Comparison of ENCODE assay signal across 36 cellular contexts in the genomic region with DNA sequence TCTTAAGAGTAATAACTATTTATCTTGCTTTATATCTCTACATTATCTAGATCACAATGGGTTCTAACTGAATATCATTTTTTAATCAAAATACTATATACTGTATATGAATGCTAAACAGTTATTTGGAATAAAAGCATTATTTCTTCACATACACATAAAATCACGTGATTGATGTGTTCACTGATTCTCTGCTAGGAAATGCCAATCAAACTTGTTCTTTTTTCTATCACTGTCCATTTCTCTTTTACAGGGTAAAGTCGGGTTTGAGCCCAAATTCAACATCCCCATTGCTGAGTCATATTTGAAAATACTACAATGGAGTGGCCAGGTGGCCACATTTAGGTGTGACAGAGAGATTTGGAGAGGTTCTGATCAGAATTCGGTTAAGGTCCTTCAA.
"Had no signal": no experiment of that assay in that cellular context is flagged by ENCODE, and none has a peak within 500 bp of the region (broad histone marks: within the 10 kb centered on the region; RNA-seq: fewer than 3 reads in every experiment).

No MANE protein-coding gene starts in this region.

- H3K36me3 ChIP-seq: adrenal gland, cardiac muscle cell had no signal

- ATAC-seq: activated CD8-positive, alpha-beta T cell treated with anti-CD3 and anti-CD28 coated beads for 36 hours; activated naive CD4-positive, alpha-beta T cell treated with anti-CD3 and anti-CD28 coated beads, Interleukin-2, amount 50 U/mL, for 72 hours; activated T-cell treated with anti-CD3 and anti-CD28 coated beads, Interleukin-2, amount 50 U/mL, for 4 hours; activated T-cell treated with anti-CD3 and anti-CD28 coated beads, Interleukin-2, amount 50 U/mL, for 72 hours; activated T-helper 17 cell treated with anti-CD3 and anti-CD28 coated beads, Interleukin-2, amount 50 U/mL, for 72 hours had no signal

- H3K27ac Mint-ChIP-seq: activated B cell treated with CpG ODN at 0.5 μM for 24 hours; activated CD4-positive, alpha-beta memory T cell treated with anti-CD3 and anti-CD28 coated beads for 36 hours; activated CD4-positive, alpha-beta T cell treated with anti-CD3 and anti-CD28 coated beads, Interleukin-2, amount 10 ng/mL, durations not matched to agents 24 days and 14 days; activated CD8-positive, alpha-beta T cell treated with anti-CD3 and anti-CD28 coated beads for 36 hours; activated naive CD4-positive, alpha-beta T cell treated with anti-CD3 and anti-CD28 coated beads for 36 hours; activated naive CD4-positive, alpha-beta T cell treated with anti-CD3 and anti-CD28 coated beads, Interleukin-2, amount 50 U/mL, for 72 hours; activated naive CD8-positive, alpha-beta T cell treated with anti-CD3 and anti-CD28 coated beads for 36 hours; activated T-cell treated with anti-CD3 and anti-CD28 coated beads, Interleukin-2, amount 50 U/mL, for 72 hours; activated T-helper 1 cell treated with anti-CD3 and anti-CD28 coated beads, Interleukin-12 subunit alpha, Interleukin-12 subunit beta, Interleukin-2, Interleukin-4 antibody, amounts not matched to agents 30 ng/mL and 10 ng/mL and 1 ng/mL, durations not matched to agents 14 hours and 24 hours and 36 hours; activated T-helper 17 cell treated with anti-CD3 and anti-CD28 coated beads, Interleukin-2, amount 50 U/mL, for 72 hours; brain; T-helper 1 cell treated with Interleukin-12 subunit alpha and Interleukin-12 subunit beta and Interleukin-4 antibody, amounts not matched to agents 30 μg/mL and 1 μg/mL, for 36 hours; T-helper 2 cell treated with Interferon-gamma antibody and Interleukin-4, amounts not matched to agents 5 μg/mL and 100 μg/mL, for 36 hours had no signal

- H3K4me3 ChIP-seq: adrenal gland, cardiac muscle cell had no signal

- H3K4me1 ChIP-seq: adrenal gland had no signal

- FAIRE-seq: bronchial epithelial cell, TTC549 had no signal

- H3K4me3 Mint-ChIP-seq: activated B cell treated with CpG ODN at 0.5 μM for 24 hours; activated CD4-positive, alpha-beta memory T cell treated with anti-CD3 and anti-CD28 coated beads for 36 hours; activated CD4-positive, alpha-beta T cell treated with anti-CD3 and anti-CD28 coated beads, Interleukin-2, amount 10 ng/mL, durations not matched to agents 24 days and 14 days; activated CD8-positive, alpha-beta T cell treated with anti-CD3 and anti-CD28 coated beads for 36 hours; activated naive CD4-positive, alpha-beta T cell treated with anti-CD3 and anti-CD28 coated beads for 36 hours; activated naive CD8-positive, alpha-beta T cell treated with anti-CD3 and anti-CD28 coated beads for 36 hours; activated T-cell treated with anti-CD3 and anti-CD28 coated beads, Interleukin-2, amount 50 U/mL, for 4 hours; activated T-cell treated with anti-CD3 and anti-CD28 coated beads, Interleukin-2, amount 50 U/mL, for 72 hours; activated T-helper 1 cell treated with anti-CD3 and anti-CD28 coated beads, Interleukin-12 subunit alpha, Interleukin-12 subunit beta, Interleukin-2, Interleukin-4 antibody, amounts not matched to agents 30 ng/mL and 10 ng/mL and 1 ng/mL, durations not matched to agents 14 hours and 24 hours and 36 hours; activated T-helper 17 cell treated with anti-CD3 and anti-CD28 coated beads, Interleukin-2, amount 50 U/mL, for 72 hours; brain; central memory CD8-positive, alpha-beta T cell; T-helper 1 cell treated with Interleukin-12 subunit alpha and Interleukin-12 subunit beta and Interleukin-4 antibody, amounts not matched to agents 30 μg/mL and 1 μg/mL, for 36 hours; T-helper 2 cell treated with Interferon-gamma antibody and Interleukin-4, amounts not matched to agents 5 μg/mL and 100 μg/mL, for 36 hours had no signal

- H3K36me3 Mint-ChIP-seq: activated CD4-positive, alpha-beta memory T cell treated with anti-CD3 and anti-CD28 coated beads for 36 hours; activated naive CD8-positive, alpha-beta T cell treated with anti-CD3 and anti-CD28 coated beads for 36 hours; brain had no signal

- H3K4me1 Mint-ChIP-seq: activated B cell treated with CpG ODN at 0.5 μM for 24 hours; activated CD4-positive, alpha-beta T cell treated with anti-CD3 and anti-CD28 coated beads, Interleukin-2, amount 10 ng/mL, durations not matched to agents 24 days and 14 days; activated naive CD8-positive, alpha-beta T cell treated with anti-CD3 and anti-CD28 coated beads for 36 hours; activated T-helper 17 cell treated with anti-CD3 and anti-CD28 coated beads, Interleukin-2, amount 50 U/mL, for 72 hours; brain; central memory CD8-positive, alpha-beta T cell had no signal

- H3K27ac ChIP-seq: adrenal gland, cardiac muscle cell, VCaP had no signal

- DNase-seq: activated B cell treated with CpG ODN at 0.5 μM for 24 hours; activated CD4-positive, alpha-beta memory T cell treated with anti-CD3 and anti-CD28 coated beads for 36 hours; activated CD4-positive, alpha-beta T cell treated with anti-CD3 and anti-CD28 coated beads for 4 hours; activated CD4-positive, alpha-beta T cell treated with anti-CD3 and anti-CD28 coated beads, Interleukin-2, amount 10 ng/mL, durations not matched to agents 24 days and 14 days; activated CD4-positive, alpha-beta T cell treated with anti-CD3 and anti-CD28 coated beads, Interleukin-2, amount 50 U/mL, for 1 hour; activated CD4-positive, alpha-beta T cell treated with anti-CD3 and anti-CD28 coated beads, Interleukin-2, amount 50 U/mL, for 4 hours; activated CD4-positive, CD25-positive, alpha-beta regulatory T cell treated with anti-CD3 and anti-CD28 coated beads, Interleukin-2, amount 50 U/mL, for 72 hours; activated CD8-positive, alpha-beta memory T cell treated with anti-CD3 and anti-CD28 coated beads, Interleukin-2, amount 50 U/mL, for 4 hours; activated CD8-positive, alpha-beta T cell treated with anti-CD3 and anti-CD28 coated beads for 36 hours; activated effector memory CD4-positive, alpha-beta T cell treated with anti-CD3 and anti-CD28 coated beads, Interleukin-2, amount 50 U/mL, for 16 hours; activated gamma-delta T cell treated with Interleukin-2 at 50 U/mL for 16 hours; activated naive CD4-positive, alpha-beta T cell; activated naive CD4-positive, alpha-beta T cell treated with anti-CD3 and anti-CD28 coated beads for 36 hours; activated naive CD4-positive, alpha-beta T cell treated with anti-CD3 and anti-CD28 coated beads, Interleukin-2, amount 50 U/mL, for 16 hours; activated naive CD8-positive, alpha-beta T cell treated with anti-CD3 and anti-CD28 coated beads for 36 hours; activated T-cell treated with anti-CD3 and anti-CD28 coated beads for 4 hours; activated T-cell treated with anti-CD3 and anti-CD28 coated beads, Interleukin-2, amount 50 U/mL, for 1 hour; activated T-cell treated with anti-CD3 and anti-CD28 coated beads, Interleukin-2, amount 50 U/mL, for 4 hours; activated T-cell treated with anti-CD3 and anti-CD28 coated beads, Interleukin-2, amount 50 U/mL, for 72 hours; adrenal gland; aorta; cerebellar nuclear complex; T-helper 1 cell; T-helper 2 cell; T-helper 9 cell had no signal

- H3K9me3 ChIP-seq: adrenal gland had no signal

- H3K27me3 Mint-ChIP-seq: activated B cell treated with CpG ODN at 0.5 μM for 24 hours; activated CD4-positive, alpha-beta memory T cell treated with anti-CD3 and anti-CD28 coated beads for 36 hours; activated CD4-positive, alpha-beta T cell treated with anti-CD3 and anti-CD28 coated beads, Interleukin-2, amount 10 ng/mL, durations not matched to agents 24 days and 14 days; activated CD8-positive, alpha-beta T cell treated with anti-CD3 and anti-CD28 coated beads for 36 hours; activated naive CD8-positive, alpha-beta T cell treated with anti-CD3 and anti-CD28 coated beads for 36 hours; activated T-helper 17 cell treated with anti-CD3 and anti-CD28 coated beads, Interleukin-2, amount 50 U/mL, for 72 hours; central memory CD8-positive, alpha-beta T cell had no signal

- H3K9me3 Mint-ChIP-seq: activated CD4-positive, alpha-beta T cell treated with anti-CD3 and anti-CD28 coated beads, Interleukin-2, amount 10 ng/mL, durations not matched to agents 24 days and 14 days had no signal

- H3K27me3 ChIP-seq: adrenal gland, cardiac muscle cell had no signal
